Comparison of ENCODE assay signal across 15 cellular contexts in the genomic region with DNA sequence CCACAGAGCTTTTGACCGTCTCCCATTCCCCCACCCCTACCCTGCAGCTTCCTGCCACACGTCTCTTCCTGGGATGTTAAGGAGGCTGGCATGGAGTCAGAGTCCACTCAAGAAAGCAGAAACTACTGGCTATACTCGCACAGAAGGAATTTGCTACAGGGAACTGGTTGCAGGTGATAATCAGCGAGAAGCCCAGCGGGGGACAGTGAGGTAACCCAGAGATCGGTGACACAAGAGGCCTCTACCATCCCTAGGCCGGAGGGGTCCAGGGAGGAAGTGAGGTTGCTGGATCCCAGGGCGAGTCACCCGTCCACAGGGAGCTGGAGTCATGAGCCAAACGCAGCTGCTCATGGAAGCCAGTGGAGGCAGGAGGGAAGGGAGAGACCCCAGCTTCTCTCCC.
DNase-seq lines count a peak whose midpoint lies in the region; ATAC-seq and TF ChIP-seq lines count a peak whose summit lies in the region.
"Had no signal": no experiment of that assay in that cellular context is flagged by ENCODE, and none has a peak within 500 bp of the region (broad histone marks: within the 10 kb centered on the region; RNA-seq: fewer than 3 reads in every experiment).

No MANE protein-coding gene starts in this region.

- no peak overlapping the region for H3K27ac ChIP-seq in heart left ventricle
- no peak overlapping the region for H3K27ac ChIP-seq in left lung
- H3K27ac ChIP-seq: RWPE1 had no signal

- peak overlapping the region; percentile 19 for H3K4me3 Mint-ChIP-seq in T-helper 17 cell
- H3K4me3 Mint-ChIP-seq: CD8-positive, alpha-beta memory T cell had no signal

- ATAC-seq in left ventricle myocardium superior (no peak), heart left ventricle (no peak), T-helper 17 cell (no peak), left lung (peak; percentile 21)
- ATAC-seq in stimulated activated naive CD8-positive, alpha-beta T cell treated with anti-CD3 and anti-CD28 coated beads, Interleukin-15, Interleukin-2, amounts not matched to agents 100 U/mL and 50 U/mL, for 24 hours = no peak

- no peak overlapping the region for H3K27ac Mint-ChIP-seq in T-helper 17 cell
- H3K27ac Mint-ChIP-seq: CD8-positive, alpha-beta memory T cell had no signal

- H3K27me3 Mint-ChIP-seq in T-helper 17 cell = peaks cover 18% of the 10 kb centered on the region

- TF ChIP-seq CTCF in heart left ventricle (IDR thresholded peaks at IDR 0.05) = no peak
- no peak for TF ChIP-seq CTCF in left lung (IDR thresholded peaks at IDR 0.05)
- TF ChIP-seq CTCF in GM13977 (IDR thresholded peaks at IDR 0.05; ENCODE audit: extremely low read depth, insufficient read depth, missing control alignments) = no peak

- no peaks in the 10 kb centered on the region for H3K9me3 ChIP-seq in heart left ventricle
- no peaks in the 10 kb centered on the region for H3K9me3 ChIP-seq in T-helper 17 cell (ENCODE audit: control insufficient read depth, low read length, poor library complexity, severe bottlenecking)
- H3K9me3 ChIP-seq in left lung = no peaks in the 10 kb centered on the region

- TF ChIP-seq POLR2A in heart left ventricle (IDR thresholded peaks at IDR 0.05) = no peak

- in situ Hi-C loops in GM13977 (cut with MboI; ENCODE audit: low pct_unique_long_range_greater_than_20kb, low sequenced_read_pairs, unreplicated experiment) = no loop called here

- intact Hi-C loops in left ventricle myocardium superior (cut with micrococcal nuclease) (no loop called here), heart left ventricle (cut with DNase I) (no loop called here), left lung (cut with DNase I) (no loop called here)

- H3K36me3 ChIP-seq in heart left ventricle (no peaks in the 10 kb centered on the region), left lung (no peaks in the 10 kb centered on the region)

- peaks cover 5% of the 10 kb centered on the region for H3K36me3 Mint-ChIP-seq in T-helper 17 cell (ENCODE audit: low read depth)
- H3K36me3 Mint-ChIP-seq: CD8-positive, alpha-beta memory T cell had no signal

- peaks cover 0 to 7% (median 0%) of the 10 kb centered on the region in 12 donors for H3K4me1 ChIP-seq in heart left ventricle
- peaks cover 0 to 8% of the 10 kb centered on the region in 2 donors for H3K4me1 ChIP-seq in left lung

- peaks cover 0 to 9% (median 0%) of the 10 kb centered on the region in 9 donors for H3K27me3 ChIP-seq in heart left ventricle
- peaks cover 0 to 37% of the 10 kb centered on the region in 2 donors for H3K27me3 ChIP-seq in left lung

- peak; percentile 13 for DNase-seq in left ventricle myocardium superior
- DNase-seq in heart left ventricle = no peak
- no peak for DNase-seq in T-helper 17 cell
- peak in 1 of 2 donors; percentile 40 for DNase-seq in left lung
- DNase-seq in stimulated activated CD4-positive, alpha-beta T cell treated with anti-CD3 and anti-CD28 coated beads, Interleukin-2, amount 100 ng/mL, for 24 hours = no peak
- no peak for DNase-seq in stimulated activated naive CD8-positive, alpha-beta T cell treated with anti-CD3 and anti-CD28 coated beads, Interleukin-15, Interleukin-2, amounts not matched to agents 100 U/mL and 50 U/mL, for 24 hours
- no peak for DNase-seq in stimulated activated CD4-positive, alpha-beta T cell treated with anti-CD3 and anti-CD28 coated beads, Interleukin-2, amount 100 ng/mL, for 48 hours
- DNase-seq in GM13977 (ENCODE audit: low spot score) = no peak
- DNase-seq: ACHN; CD8-positive, alpha-beta memory T cell; EL; NCI-H345; NK-92 treated with Interleukin-12 subunit alpha and Interleukin-12 subunit beta, amount 100 ng/mL, for 24 hours; OCI-M1 had no signal

- no peak overlapping the region for H3K4me3 ChIP-seq in heart left ventricle
- no peak overlapping the region for H3K4me3 ChIP-seq in left lung

- WGBS in heart left ventricle, 4 donors = 54 to 65% (median 58%) methylated on average over 9 to 10 of the region's 10 CpGs

- H3K4me1 Mint-ChIP-seq in T-helper 17 cell = peaks cover 11% of the 10 kb centered on the region
